8 cellular contexts compared by ENCODE assay signal in genomic region chr2:108654726-108655125, GRCh38.
A peak's percentile ranks its signal among the peaks of the same experiment; 100 is the strongest.
DNase-seq lines count a peak whose midpoint lies in the region; TF ChIP-seq lines count a peak whose summit lies in the region.
"Not testable (repeated sequence)": the region's sequence is repeated elsewhere in the genome, so short reads cannot be mapped to it uniquely, and the experiment has no call there.

No MANE protein-coding gene starts in this region.

- H3K36me3 Mint-ChIP-seq in nephron (ENCODE audit: low read depth): not testable (repeated sequence)

- peaks cover 21% of the 10 kb centered on the region for H3K4me1 Mint-ChIP-seq in nephron

- not testable (repeated sequence) for TF ChIP-seq CTCF in choroid plexus epithelial cell (conservative IDR thresholded peaks at IDR 0.05; ENCODE audit: low read depth, low read length); foreskin fibroblast (IDR thresholded peaks at IDR 0.05; ENCODE audit: low read depth, low read length); nephron (IDR thresholded peaks at IDR 0.05; ENCODE audit: unreplicated experiment in 3 of 3); sigmoid colon (IDR thresholded peaks at IDR 0.05)

- H3K4me1 ChIP-seq in sigmoid colon: peaks cover 0 to 13% (median 0%) of the 10 kb centered on the region in 4 donors

- H3K27ac ChIP-seq in sigmoid colon: peak overlapping the region; percentile 77 to 82 (median 80)

- not testable (repeated sequence) for H3K9me3 ChIP-seq in sigmoid colon

- TF ChIP-seq EP300 in sigmoid colon (IDR thresholded peaks at IDR 0.05): peak in 3 of 4 donors; percentile 29 to 62 (median 29)

- DNase-seq in GM04503 (ENCODE audit: low read depth) (peak; percentile 62), T1000 (lab: John Stamatoyannopoulos, UW) (peak; percentile 55), choroid plexus epithelial cell (ENCODE audit: low read depth) (peak; percentile 74), foreskin fibroblast (peak; percentile 74 to 80), kidney tubule cell (ENCODE audit: low spot score) (peak; percentile 55), sigmoid colon (peak; percentile 93), ureter (ENCODE audit: low spot score) (peak; percentile 58)

- not testable (repeated sequence) for H3K27me3 Mint-ChIP-seq in nephron (ENCODE audit: low read depth)

- H3K27me3 ChIP-seq in sigmoid colon: not testable (repeated sequence)

- peak overlapping the region; percentile 75 to 96 (median 95) for H3K27ac Mint-ChIP-seq in nephron

- not testable (repeated sequence) for TF ChIP-seq POLR2A in sigmoid colon (IDR thresholded peaks at IDR 0.05)

- not testable (repeated sequence) for H3K36me3 ChIP-seq in sigmoid colon

- H3K4me3 ChIP-seq in choroid plexus epithelial cell (ENCODE audit: low read depth, low read length); foreskin fibroblast (ENCODE audit: low read depth in 1 of 2, low read length in 2 of 2): not testable (repeated sequence)
- H3K4me3 ChIP-seq in sigmoid colon: peak overlapping the region in 2 of 4 donors; percentile 22 to 25

- intact Hi-C loops in sigmoid colon (cut with DNase I): not testable (repeated sequence)

- H3K4me3 Mint-ChIP-seq in nephron: peak overlapping the region; percentile 81 to 84 (median 83)

- not testable (repeated sequence) for H3K9me3 Mint-ChIP-seq in nephron

- WGBS in sigmoid colon, 2 donors: 83 to 85% methylated on average over 9 of the region's 11 CpGs
